Comparison of ENCODE assay signal across 12 cellular contexts in genomic region chr21:46107376-46107775, GRCh38. TPM values are rescaled to one million over a fixed set of nuclear protein-coding genes. Genes with fewer than 3 reads are reported as not detected.
DNase-seq lines count a peak whose midpoint lies in the region; ATAC-seq and TF ChIP-seq lines count a peak whose summit lies in the region.
"Not testable (repeated sequence)": the region's sequence is repeated elsewhere in the genome, so short reads cannot be mapped to it uniquely, and the experiment has no call there.
"Had no signal": no experiment of that assay in that cellular context is flagged by ENCODE, and none has a peak within 500 bp of the region (broad histone marks: within the 10 kb centered on the region; RNA-seq: fewer than 3 reads in every experiment).

No MANE protein-coding gene starts in this region.

- H3K4ac ChIP-seq in mesenchymal stem cell (ENCODE audit: low read depth in 1 of 2, low read length in 2 of 2): not testable (repeated sequence)

- H3F3A ChIP-seq in GM23338 (replicated peaks; ENCODE audit: low read depth): not testable (repeated sequence)
- peaks cover 35% of the 10 kb centered on the region for H3F3A ChIP-seq in smooth muscle cell (ENCODE audit: low read depth)

- H4K20me1 ChIP-seq in GM23338 (replicated peaks; ENCODE audit: insufficient read depth): not testable (repeated sequence)
- peaks cover 98% of the 10 kb centered on the region for H4K20me1 ChIP-seq in smooth muscle cell (ENCODE audit: low read depth)

- H3K27ac ChIP-seq in GM23338 (ENCODE audit: low read depth) (0 out of 2 replicates have a peak overlapping the region, but pooled peaks have one; percentile 52), HUES64 (ENCODE audit: low read depth, low read length) (peak overlapping the region; percentile 51; the same call in 1 of the 2 replicates), smooth muscle cell (ENCODE audit: low read depth) (peak overlapping the region; percentile 77)
- H3K27ac ChIP-seq in endodermal cell (ENCODE audit: low read depth, low read length); mesenchymal stem cell (ENCODE audit: low read length, poor library complexity, severe bottlenecking): not testable (repeated sequence)

- peaks cover 11% of the 10 kb centered on the region for H3K79me1 ChIP-seq in mesenchymal stem cell (replicated peaks; ENCODE audit: low read length, poor library complexity, severe bottlenecking)

- not testable (repeated sequence) for H3K27ac Mint-ChIP-seq in GM23338
- peak overlapping the region; percentile 72 for H3K27ac Mint-ChIP-seq in endodermal cell

- H3K79me2 ChIP-seq in GM23338 (replicated peaks; ENCODE audit: insufficient read depth): peaks cover 44% of the 10 kb centered on the region
- H3K79me2 ChIP-seq in smooth muscle cell (ENCODE audit: low read depth): peaks cover 98% of the 10 kb centered on the region

- H3K36me3 Mint-ChIP-seq in GM23338 (ENCODE audit: low read depth) (peaks cover 28% of the 10 kb centered on the region), endodermal cell (ENCODE audit: low read depth) (peaks cover 60% of the 10 kb centered on the region)

- not testable (repeated sequence) for H4K91ac ChIP-seq in mesenchymal stem cell (ENCODE audit: low read length)

- not testable (repeated sequence) for H3K4me3 ChIP-seq in GM23338; HAP-1; HUES64 (ENCODE audit: low read length); fibroblast of mammary gland (ENCODE audit: control insufficient read depth, low read depth, low read length); smooth muscle cell
- H3K4me3 ChIP-seq in endodermal cell (ENCODE audit: low read length): peak overlapping the region; percentile 82
- H3K4me3 ChIP-seq in mesenchymal stem cell (ENCODE audit: insufficient read depth in 1 of 2, low read depth in 1 of 2, low read length in 2 of 2): peak overlapping the region in 1 of 2 experiments; percentile 80

- not testable (repeated sequence) for H3K4me1 Mint-ChIP-seq in GM23338, endodermal cell

- not testable (repeated sequence) for H4K8ac ChIP-seq in mesenchymal stem cell (ENCODE audit: low read length)

- H3K4me3 Mint-ChIP-seq in GM23338, endodermal cell: not testable (repeated sequence)

- not testable (repeated sequence) for TF ChIP-seq CTCF in GM23338 (conservative IDR thresholded peaks at IDR 0.05; ENCODE audit: low read depth in 2 of 2); endodermal cell (conservative IDR thresholded peaks at IDR 0.05); fibroblast of mammary gland (conservative IDR thresholded peaks at IDR 0.05; ENCODE audit: control insufficient read depth, insufficient read depth, low read depth, low read length); smooth muscle cell (IDR thresholded peaks at IDR 0.05; ENCODE audit: borderline replicate concordance, insufficient read depth, poor library complexity, severe bottlenecking)

- peaks cover 33% of the 10 kb centered on the region for H3K9me3 Mint-ChIP-seq in GM23338
- H3K9me3 Mint-ChIP-seq in endodermal cell: peaks cover 54% of the 10 kb centered on the region

- not testable (repeated sequence) for H3K36me3 ChIP-seq in GM23338 (ENCODE audit: insufficient read depth); HAP-1 (replicated peaks); HUES64 (ENCODE audit: insufficient read depth, low read length)
- H3K36me3 ChIP-seq in endodermal cell (ENCODE audit: control insufficient read depth, insufficient read depth, low read length) (peaks cover 68% of the 10 kb centered on the region), mesenchymal stem cell (ENCODE audit: control insufficient read depth in 1 of 2, insufficient read depth in 2 of 2, low read depth in 1 of 2, low read length in 2 of 2) (peaks cover 36 to 94% of the 10 kb centered on the region in 2 experiments), smooth muscle cell (ENCODE audit: low read depth) (peaks cover 11% of the 10 kb centered on the region)

- not testable (repeated sequence) for H3K27me3 ChIP-seq in GM23338 (ENCODE audit: insufficient read depth); HAP-1 (ENCODE audit: low read depth); HUES64 (ENCODE audit: insufficient read depth, low read length); endodermal cell (ENCODE audit: control insufficient read depth, insufficient read depth, low read length, poor library complexity, severe bottlenecking); mesenchymal stem cell (ENCODE audit: control insufficient read depth in 1 of 2, insufficient read depth in 1 of 2, low read length in 2 of 2); smooth muscle cell (ENCODE audit: low read depth)

- in situ Hi-C loops in HAP-1 (cut with MboI; ENCODE audit: low sequenced_read_pairs): not testable (repeated sequence)

- not testable (repeated sequence) for H2BK5ac ChIP-seq in mesenchymal stem cell (ENCODE audit: low read depth, low read length, poor library complexity, severe bottlenecking)

- not testable (repeated sequence) for H2AK5ac ChIP-seq in mesenchymal stem cell (ENCODE audit: low read length, severe bottlenecking)

- H3K4me2 ChIP-seq in GM23338 (peak overlapping the region; percentile 15; the same call in 1 of the 2 replicates), smooth muscle cell (peak overlapping the region; percentile 94)
- H3K4me2 ChIP-seq in mesenchymal stem cell (ENCODE audit: low read length, poor library complexity, severe bottlenecking): not testable (repeated sequence)

- not testable (repeated sequence) for ATAC-seq in GM23338

- not testable (repeated sequence) for H3K4me1 ChIP-seq in GM23338 (ENCODE audit: insufficient read depth); HAP-1; HUES64 (ENCODE audit: insufficient read depth, low read length); endodermal cell (ENCODE audit: control insufficient read depth, insufficient read depth, low read length); smooth muscle cell (ENCODE audit: low read depth)
- H3K4me1 ChIP-seq in mesenchymal stem cell (ENCODE audit: control insufficient read depth, insufficient read depth, low read depth, low read length): peaks cover 11% of the 10 kb centered on the region

- not testable (repeated sequence) for H3K18ac ChIP-seq in mesenchymal stem cell (ENCODE audit: low read depth in 1 of 2, low read length in 2 of 2)

- WGBS in HUES64: 4% methylated on average over 2 of the region's 2 CpGs
- WGBS in endodermal cell (ENCODE audit: insufficient coverage in 1 of 2, insufficient read length in 1 of 2), 2 experiments: 13 to 15% methylated on average over 1 to 2 of the region's 2 CpGs
- 94% methylated on average over 2 of the region's 2 CpGs for WGBS in mesenchymal stem cell
- WGBS in smooth muscle cell (ENCODE audit: low lambda C conversion rate): 32% methylated on average over 2 of the region's 2 CpGs

- not testable (repeated sequence) for H2BK15ac ChIP-seq in mesenchymal stem cell (ENCODE audit: low read depth, poor library complexity, severe bottlenecking)

- H3K9me3 ChIP-seq in HAP-1; mesenchymal stem cell (ENCODE audit: control insufficient read depth, low read length); smooth muscle cell (replicated peaks; ENCODE audit: low read depth): not testable (repeated sequence)
- H3K9me3 ChIP-seq in HUES64 (ENCODE audit: insufficient read depth, low read depth, low read length) (peaks cover 35% of the 10 kb centered on the region), endodermal cell (ENCODE audit: control insufficient read depth, low read length) (peaks cover 67% of the 10 kb centered on the region)

- H2BK120ac ChIP-seq in mesenchymal stem cell (ENCODE audit: low read depth, low read length): not testable (repeated sequence)

- H3K14ac ChIP-seq in mesenchymal stem cell (ENCODE audit: low read length in 2 of 2): not testable (repeated sequence)

- not testable (repeated sequence) for DNase-seq in GM23338 (ENCODE audit: low spot score); mesenchymal stem cell; smooth muscle cell (lab: John Stamatoyannopoulos, UW; ENCODE audit: unreplicated experiment)
- peak; percentile 14 to 66 for DNase-seq in HAP-1 (ENCODE audit: low spot score in 2 of 2)
- peak; percentile 39 for DNase-seq in endodermal cell
- DNase-seq in fibroblast of mammary gland (ENCODE audit: low read depth): peak; percentile 2

- H3K27me3 Mint-ChIP-seq in GM23338 (ENCODE audit: insufficient read depth, low read depth, poor library complexity); endodermal cell (ENCODE audit: insufficient read depth): not testable (repeated sequence)

- H2AFZ ChIP-seq in GM23338; mesenchymal stem cell (ENCODE audit: low read depth, low read length); smooth muscle cell (ENCODE audit: low read depth): not testable (repeated sequence)

- H3K23ac ChIP-seq in mesenchymal stem cell (ENCODE audit: low read length in 2 of 2): not testable (repeated sequence)

- H3K9me2 ChIP-seq in GM23338 (ENCODE audit: insufficient read depth): not testable (repeated sequence)

- not testable (repeated sequence) for H3K9ac ChIP-seq in HUES64 (ENCODE audit: low read depth, low read length); endodermal cell (ENCODE audit: extremely low read depth, low read length, poor library complexity, severe bottlenecking); smooth muscle cell (ENCODE audit: low read depth)
- peak overlapping the region; percentile 88 for H3K9ac ChIP-seq in mesenchymal stem cell (ENCODE audit: low read length)

- not testable (repeated sequence) for H2BK12ac ChIP-seq in mesenchymal stem cell (ENCODE audit: low read length in 2 of 2)

RNA-seq across cellular contexts. Expression of gene COL6A2, which starts 9.5 kb away (rescaled TPM):
- total RNA-seq in GM23338 (2014; rRNA removed; shearing (Covaris generic)): 68.5 and 89.2 TPM in 2 replicates
- polyA plus RNA-seq in GM23338 (2016; fragmentation: Nextera tagmentation; extraction: Ambion mirVana) (28.4 and 31.8 TPM in 2 replicates), smooth muscle cell (2,969 and 4,089 TPM in 2 replicates)
- polyA plus RNA-seq in HUES64 (2013, experiment 1 of 2): 62.6 TPM
- 69.5 TPM for polyA plus RNA-seq in HUES64 (2013, experiment 2 of 2)
- total RNA-seq in endodermal cell (100 to 1,000 TPM; 259 to 377 TPM), smooth muscle cell (1,570 and 1,698 TPM in 2 replicates)
- polyA plus RNA-seq in endodermal cell (2013, experiment 1 of 2): 117 TPM
- polyA plus RNA-seq in endodermal cell (2013, experiment 2 of 2): 114 TPM
- polyA plus RNA-seq in mesenchymal stem cell (2013, experiment 1 of 2): 1,409 TPM
- 1,389 TPM for polyA plus RNA-seq in mesenchymal stem cell (2013, experiment 2 of 2)
- polyA plus RNA-seq: CD14-positive monocyte had no signal

RNA-seq across cellular contexts. Expression of gene FTCD, which starts 48.0 kb away (rescaled TPM):
- total RNA-seq in GM23338 (2014; rRNA removed; shearing (Covaris generic)): 0.90 and 3.3 TPM in 2 replicates
- polyA plus RNA-seq in GM23338 (2016; fragmentation: Nextera tagmentation; extraction: Ambion mirVana) (2.3 and 2.6 TPM in 2 replicates), smooth muscle cell (15.2 and 18.0 TPM in 2 replicates)
- 0.70 TPM for polyA plus RNA-seq in HUES64 (2013, experiment 1 of 2)
- polyA plus RNA-seq in HUES64 (2013, experiment 2 of 2): 1.3 TPM
- total RNA-seq in endodermal cell (1 to 10 TPM; 3.5 to 4.6 TPM), smooth muscle cell (1.3 and 4.1 TPM in 2 replicates)
- 3.0 TPM for polyA plus RNA-seq in endodermal cell (2013, experiment 1 of 2)
- polyA plus RNA-seq in endodermal cell (2013, experiment 2 of 2): 1.0 TPM
- polyA plus RNA-seq in mesenchymal stem cell (2013, experiment 1 of 2): 1.5 TPM
- 1.8 TPM for polyA plus RNA-seq in mesenchymal stem cell (2013, experiment 2 of 2)
- total RNA-seq: CD4-positive, CD25-positive, alpha-beta regulatory T cell; CD8-positive, alpha-beta memory T cell had no signal
- polyA plus RNA-seq: AG04450; CD14-positive monocyte; CD4-positive, alpha-beta memory T cell; CD8-positive, alpha-beta memory T cell had no signal
